1 cellular context compared by ENCODE assay signal in the genomic region with DNA sequence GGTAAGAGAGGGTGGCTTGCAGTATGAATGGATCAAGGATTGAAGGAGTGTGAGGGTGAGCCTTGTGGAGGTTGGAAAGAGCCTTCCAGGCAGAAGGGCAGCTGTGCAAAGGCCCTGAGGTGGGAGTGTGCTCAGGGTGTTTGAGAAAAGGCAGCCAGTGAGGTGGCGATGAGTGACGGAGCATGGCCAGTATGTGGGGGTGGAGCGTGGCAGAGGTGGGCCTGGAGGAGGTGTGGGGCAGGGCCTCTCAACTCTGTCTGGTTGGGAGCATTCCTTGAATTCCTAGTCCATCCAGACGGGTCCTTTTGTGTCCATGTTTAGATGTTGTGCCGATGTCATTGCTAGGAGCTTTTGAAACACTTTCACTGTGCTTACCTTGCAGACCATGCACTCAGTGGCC.
TF ChIP-seq lines count a peak whose summit lies in the region.

No MANE protein-coding gene starts in this region.

TF ChIP-seq in H1, 55 proteins besides CTCF, POLR2A, EP300 and RAD21:
- TF ChIP-seq HDAC6 (IDR thresholded peaks at IDR 0.05; ENCODE audit: low read depth, low read length) (no peak), KDM1A (IDR thresholded peaks at IDR 0.05; ENCODE audit: borderline replicate concordance, low read length) (peak; percentile 90; the same call in 1 of the 2 replicates), POLR2AphosphoS5 (IDR thresholded peaks at IDR 0.05; ENCODE audit: low read depth, low read length) (no peak), JUND (IDR thresholded peaks at IDR 0.05; ENCODE audit: low read length) (no peak), HDAC2 (IDR thresholded peaks at IDR 0.05; ENCODE audit: borderline replicate concordance in 1 of 2, low read depth in 2 of 2, low read length in 2 of 2) (peak in 1 of 2 experiments; percentile 78; a peak in 1 of 4 replicates), SUZ12 (IDR thresholded peaks at IDR 0.05; ENCODE audit: low read length) (no peak), CHD2 (IDR thresholded peaks at IDR 0.05; ENCODE audit: low read length) (no peak), SP4 (IDR thresholded peaks at IDR 0.05; ENCODE audit: low read length) (no peak), GABPA (IDR thresholded peaks at IDR 0.05; ENCODE audit: borderline replicate concordance, insufficient read depth, low read length) (no peak), SP1 (IDR thresholded peaks at IDR 0.05; ENCODE audit: low read depth, low read length) (peak; percentile 68; the same call in 1 of the 2 replicates), EGR1 (IDR thresholded peaks at IDR 0.05; ENCODE audit: borderline replicate concordance, low read depth, low read length) (peak; percentile 20; the same call in 1 of the 2 replicates), TBP (IDR thresholded peaks at IDR 0.05; ENCODE audit: low read depth, low read length) (no peak), TEAD4 (IDR thresholded peaks at IDR 0.05; ENCODE audit: low read depth, low read length) (peak; percentile 96)
- TF ChIP-seq, protein P1, sequence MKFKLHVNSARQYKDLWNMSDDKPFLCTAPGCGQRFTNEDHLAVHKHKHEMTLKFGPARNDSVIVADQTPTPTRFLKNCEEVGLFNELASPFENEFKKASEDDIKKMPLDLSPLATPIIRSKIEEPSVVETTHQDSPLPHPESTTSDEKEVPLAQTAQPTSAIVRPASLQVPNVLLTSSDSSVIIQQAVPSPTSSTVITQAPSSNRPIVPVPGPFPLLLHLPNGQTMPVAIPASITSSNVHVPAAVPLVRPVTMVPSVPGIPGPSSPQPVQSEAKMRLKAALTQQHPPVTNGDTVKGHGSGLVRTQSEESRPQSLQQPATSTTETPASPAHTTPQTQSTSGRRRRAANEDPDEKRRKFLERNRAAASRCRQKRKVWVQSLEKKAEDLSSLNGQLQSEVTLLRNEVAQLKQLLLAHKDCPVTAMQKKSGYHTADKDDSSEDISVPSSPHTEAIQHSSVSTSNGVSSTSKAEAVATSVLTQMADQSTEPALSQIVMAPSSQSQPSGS (IDR thresholded peaks at IDR 0.05; ENCODE audit: low read length) = 0 out of 2 replicates have a peak, but pooled peaks have one; percentile 46
